ENCODE assay signal across 1 cellular context in the genomic region with DNA sequence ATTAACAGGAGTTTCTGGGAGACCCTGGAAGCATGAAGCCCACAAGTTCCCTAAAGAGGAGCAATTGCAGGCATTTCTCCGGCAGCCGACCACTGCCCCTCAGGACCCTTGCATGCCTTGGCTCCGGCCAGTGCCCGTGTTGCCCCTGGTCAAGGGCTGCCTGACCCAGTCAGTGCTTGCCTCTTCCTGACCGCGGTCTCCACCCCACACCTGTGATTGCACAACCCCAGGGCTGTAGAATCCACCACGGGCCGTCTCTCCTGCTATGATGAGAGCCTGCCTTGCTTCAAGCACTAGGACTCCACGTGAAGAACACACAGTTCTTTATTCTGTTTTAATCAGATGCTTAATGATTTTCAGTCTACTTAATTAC.
TF ChIP-seq lines count a peak whose summit lies in the region.

No MANE protein-coding gene starts in this region.

TF ChIP-seq in A549, 52 proteins besides CTCF, POLR2A, EP300 and RAD21 (continued from another document):
- TF ChIP-seq, protein P1, sequence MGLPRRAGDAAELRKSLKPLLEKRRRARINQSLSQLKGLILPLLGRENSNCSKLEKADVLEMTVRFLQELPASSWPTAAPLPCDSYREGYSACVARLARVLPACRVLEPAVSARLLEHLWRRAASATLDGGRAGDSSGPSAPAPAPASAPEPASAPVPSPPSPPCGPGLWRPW (IDR thresholded peaks at IDR 0.05) = no peak
